Comparison of ENCODE assay signal across 25 cellular contexts in the genomic region with DNA sequence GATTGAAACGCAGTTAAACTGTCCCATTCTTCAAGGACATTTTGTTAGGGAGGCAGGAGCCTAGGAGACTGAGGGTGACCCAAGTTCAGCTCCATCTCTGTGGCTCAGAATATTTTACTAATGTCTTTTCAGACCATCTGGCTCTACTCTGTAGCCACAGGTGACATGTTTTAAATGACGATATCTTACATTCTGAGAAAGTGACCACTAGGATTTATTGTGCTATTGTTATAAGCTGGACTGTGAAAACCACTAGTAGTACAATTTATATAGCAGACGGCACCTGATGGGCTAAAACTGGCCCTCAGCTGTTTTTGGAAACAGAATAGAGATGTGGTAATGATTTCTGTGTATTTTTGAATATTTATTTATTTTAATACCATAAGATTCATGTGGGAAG.
"Had no signal": no experiment of that assay in that cellular context is flagged by ENCODE, and none has a peak within 500 bp of the region (broad histone marks: within the 10 kb centered on the region; RNA-seq: fewer than 3 reads in every experiment).

No MANE protein-coding gene starts in this region.

- H3K27me3 ChIP-seq: pancreas, spleen, tibial nerve, uterus had no signal

- ATAC-seq: mucosa of descending colon; naive thymus-derived CD8-positive, alpha-beta T cell; pancreas; right cardiac atrium; sciatic nerve; stimulated activated memory B cell treated with anti-CD40 and anti-IgM and Interleukin-4, amounts not matched to agents 10 μg/mL and 1 μg/mL and 100 μg/mL, for 72 hours; stimulated activated naive CD8-positive, alpha-beta T cell treated with anti-CD3 and anti-CD28 coated beads, Interleukin-15, amount 100 ng/mL, for 72 hours had no signal

- H3K27ac ChIP-seq: left ventricle myocardium inferior, pancreas, prostate gland, spleen, tibial nerve, uterus had no signal

- H3K4me3 ChIP-seq: left ventricle myocardium inferior, lung, mucosa of descending colon, pancreas, prostate gland, spleen, tibial nerve, uterus had no signal

- DNase-seq: islet precursor cell; left ventricle myocardium inferior; midbrain; mucosa of descending colon; naive thymus-derived CD8-positive, alpha-beta T cell; nucleus accumbens; pancreas; posterior cingulate gyrus; retina; right cardiac atrium; small intestine; spleen; stimulated activated CD4-positive, alpha-beta T cell treated with anti-CD3 and anti-CD28 coated beads, Interleukin-1b, Interleukin-23, amount 100 ng/mL, for 48 hours; stimulated activated CD4-positive, alpha-beta T cell treated with anti-CD3 and anti-CD28 coated beads, Interleukin-2, amount 100 ng/mL, for 48 hours; stimulated activated CD4-positive, alpha-beta T cell treated with anti-CD3 and anti-CD28 coated beads, Interleukin-4, amount 100 ng/mL, for 4 hours; stimulated activated CD8-positive, alpha-beta memory T cell treated with anti-CD3 and anti-CD28 coated beads, Interleukin-4, amount 100 ng/mL, for 48 hours; stimulated activated naive CD4-positive, alpha-beta T cell treated with Interleukin-2 at 50 U/mL for 16 hours; stimulated activated naive CD8-positive, alpha-beta T cell treated with anti-CD3 and anti-CD28 coated beads, Interleukin-15, amount 100 ng/mL, for 72 hours; substantia nigra; uterus had no signal

- H3K36me3 ChIP-seq: left ventricle myocardium inferior, pancreas, prostate gland, tibial nerve, uterus had no signal

- H3K9me3 ChIP-seq: left ventricle myocardium inferior, mucosa of descending colon, pancreas, prostate gland, spleen, tibial nerve, uterus had no signal

- H3K4me1 ChIP-seq: left ventricle myocardium inferior, pancreas, prostate gland, tibial nerve, uterus had no signal
